Comparison of ENCODE assay signal across 8 cellular contexts in the genomic region with DNA sequence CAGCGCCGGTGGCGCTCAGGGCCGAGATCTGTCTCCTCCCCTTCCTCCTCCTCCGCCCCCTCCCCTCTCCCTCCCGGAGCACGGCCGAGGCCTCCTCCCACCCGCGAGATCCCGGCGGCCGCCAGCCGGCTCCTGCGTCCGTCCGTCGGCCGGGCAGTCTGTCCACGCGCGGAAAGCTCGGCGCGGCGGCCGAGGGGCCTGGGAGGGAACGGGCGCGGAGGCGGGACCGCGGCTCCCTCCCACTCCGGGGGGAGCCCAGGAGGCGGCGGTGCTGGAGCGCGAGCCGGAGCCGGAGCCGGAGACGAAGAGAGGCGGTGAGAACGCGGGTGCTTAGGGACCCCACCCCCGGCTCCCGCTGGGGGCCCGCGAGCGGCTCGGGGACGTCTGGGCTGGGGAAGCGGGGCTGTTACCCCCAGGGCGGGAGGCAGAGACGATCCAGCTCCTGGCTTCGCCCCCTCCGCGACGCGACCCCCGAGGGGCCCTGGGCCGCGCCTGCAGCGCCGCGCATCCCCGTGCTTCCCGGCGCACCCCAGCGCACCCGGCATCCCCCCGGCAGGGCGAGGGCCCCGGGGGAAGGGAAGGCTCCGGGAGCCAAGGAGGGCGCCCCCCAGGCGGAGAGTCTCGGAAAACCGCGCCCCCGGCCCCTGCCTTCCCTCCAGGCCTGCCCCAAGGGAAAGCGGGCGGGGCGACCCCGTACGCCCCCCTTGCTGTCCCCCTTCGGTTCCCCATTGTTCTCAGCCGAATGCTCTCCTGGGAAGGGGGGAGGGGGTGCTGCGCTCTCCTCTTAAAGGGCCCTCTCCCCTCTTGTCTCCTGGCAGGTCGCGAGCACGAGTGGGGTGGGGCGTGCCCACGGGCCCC. TPM values are rescaled to one million over a fixed set of nuclear protein-coding genes. Genes with fewer than 3 reads are reported as not detected.
DNase-seq lines count a peak whose midpoint lies in the region; ATAC-seq and TF ChIP-seq lines count a peak whose summit lies in the region.

DTX1 (plus strand) TSS at position 100 of the 858 bp plus-strand sequence. CDS start 1,463 bp downstream, outside the sequence.

- H2AK5ac ChIP-seq in trophoblast cell (ENCODE audit: low read length) = no peak within 1 kb of the TSS

- H3K36me3 ChIP-seq in trophoblast cell (ENCODE audit: control insufficient read depth in 1 of 2, insufficient read depth in 2 of 2, low read length in 2 of 2) = no peaks in the 10 kb centered on the region

- H2BK5ac ChIP-seq in trophoblast cell (ENCODE audit: low read depth, low read length, poor library complexity) = no peak within 1 kb of the TSS

- no peak within 1 kb of the TSS for H4K91ac ChIP-seq in trophoblast cell (ENCODE audit: low read depth, low read length)

- peaks cover 4% of the 10 kb centered on the region for H3K9me3 ChIP-seq in trophoblast cell (ENCODE audit: insufficient read depth, low read depth, low read length)

- no CpG with 5 or more reads among the region's 94 CpGs for WGBS in trophoblast cell (ENCODE audit: extremely low coverage, insufficient coverage, insufficient read length)

- H3K4ac ChIP-seq in trophoblast cell (ENCODE audit: low read depth, low read length) = no peak within 1 kb of the TSS

- H3K79me1 ChIP-seq in trophoblast cell (ENCODE audit: low read length) = no peaks in the 10 kb centered on the region

- H4K8ac ChIP-seq in trophoblast cell (ENCODE audit: low read depth, low read length) = no peak within 1 kb of the TSS

- no peaks in the 10 kb centered on the region for H3K79me2 ChIP-seq in trophoblast cell (ENCODE audit: control insufficient read depth, insufficient read depth, low read length, poor library complexity)

- no peak within 1 kb of the TSS for H3K9ac ChIP-seq in trophoblast cell (ENCODE audit: low read length)

- H3K4me2 ChIP-seq in trophoblast cell (ENCODE audit: low read length) = peak within 1 kb of the TSS; percentile 63

- no peak within 1 kb of the TSS for H4K12ac ChIP-seq in trophoblast cell (ENCODE audit: low read depth, low read length)

- no peak within 1 kb of the TSS for H3K23ac ChIP-seq in trophoblast cell (ENCODE audit: low read length)

- H2BK120ac ChIP-seq in trophoblast cell (ENCODE audit: insufficient read depth, low read length, poor library complexity) = no peak within 1 kb of the TSS

- no peak within 1 kb of the TSS for H2AFZ ChIP-seq in trophoblast cell (ENCODE audit: insufficient read depth, low read length, poor library complexity)

- H3K18ac ChIP-seq in trophoblast cell (ENCODE audit: low read length) = no peak within 1 kb of the TSS

- peak; percentile 5 for ATAC-seq in foreskin keratinocyte
- no peak for ATAC-seq in HG03095 (IDR thresholded peaks at IDR 0.05; ENCODE audit: unreplicated experiment)

- TF ChIP-seq CTCF in foreskin keratinocyte (conservative IDR thresholded peaks at IDR 0.05) = no peak

- peak within 1 kb of the TSS; percentile 58 for H3K4me3 ChIP-seq in Jurkat, Clone E6-1 (ENCODE audit: low read length)
- peak within 1 kb of the TSS; percentile 32 for H3K4me3 ChIP-seq in trophoblast cell (ENCODE audit: low read depth, low read length)

- H3K27me3 ChIP-seq in foreskin keratinocyte (peaks cover 83% of the 10 kb centered on the region), trophoblast cell (ENCODE audit: insufficient read depth, low read length) (peaks cover 38% of the 10 kb centered on the region)

- no peaks in the 10 kb centered on the region for H3K4me1 ChIP-seq in foreskin keratinocyte
- no peaks in the 10 kb centered on the region for H3K4me1 ChIP-seq in trophoblast cell (ENCODE audit: control insufficient read depth in 1 of 2, insufficient read depth in 2 of 2, low read length in 2 of 2)

- H3K27ac ChIP-seq in foreskin keratinocyte (no peak within 1 kb of the TSS), trophoblast cell (ENCODE audit: low read depth, low read length) (no peak within 1 kb of the TSS)

- no peak within 1 kb of the TSS for H2BK12ac ChIP-seq in trophoblast cell (ENCODE audit: low read length)

- DNase-seq in Jurkat, Clone E6-1 (ENCODE audit: low read depth, low spot score) = no peak
- peak; percentile 13 for DNase-seq in activated T-cell treated with anti-CD3 and anti-CD28 coated beads for 24 hours (ENCODE audit: low read depth)
- DNase-seq in foreskin keratinocyte = no peak
- no peak for DNase-seq in trophoblast cell
- no peak for DNase-seq in middle frontal gyrus (ENCODE audit: extremely low spot score, low spot score)
- DNase-seq in GF-D8 (lab: John Stamatoyannopoulos, UW) = no peak
- DNase-seq in Kasumi-1 (lab: John Stamatoyannopoulos, UW) = no peak

- no peak within 1 kb of the TSS for H3K14ac ChIP-seq in trophoblast cell (ENCODE audit: low read length)

RNA-seq across cellular contexts. Expression of gene DTX1, which starts in this region (rescaled TPM):
- polyA plus RNA-seq in Jurkat, Clone E6-1 (2012; ENCODE audit: insufficient read depth, insufficient read length) = 80.1 TPM
- total RNA-seq in foreskin keratinocyte = not detected in 2 replicates
- polyA plus RNA-seq in foreskin keratinocyte = not detected in 2 replicates
- polyA plus RNA-seq in trophoblast cell (2013) = 0.05 and 0.07 TPM in 2 replicates

Comparison
In these comparisons a context has a peak if more than half of its experiments do, and no peak if none do; other contexts are left out.
1. Peak in ATAC-seq in foreskin keratinocyte; RNA of the gene not detected or under 1 TPM.